ENCODE assay signal across 9 cellular contexts in genomic region chr1:222653178-222653827, GRCh38. TPM values are rescaled to one million over a fixed set of nuclear protein-coding genes. Genes with fewer than 3 reads are reported as not detected.
DNase-seq lines count a peak whose midpoint lies in the region; ATAC-seq lines count a peak whose summit lies in the region.
"Had no signal": no experiment of that assay in that cellular context is flagged by ENCODE, and none has a peak within 500 bp of the region (broad histone marks: within the 10 kb centered on the region; RNA-seq: fewer than 3 reads in every experiment).

No MANE protein-coding gene starts in this region.

- peak overlapping the region; percentile 99 for H3K27ac Mint-ChIP-seq in central memory CD8-positive, alpha-beta T cell (ENCODE audit: low read depth)

- H3K36me3 Mint-ChIP-seq in central memory CD8-positive, alpha-beta T cell (ENCODE audit: insufficient read depth): peaks cover 72% of the 10 kb centered on the region

- H3K27me3 Mint-ChIP-seq in central memory CD8-positive, alpha-beta T cell: no peaks in the 10 kb centered on the region

- H3K4me1 Mint-ChIP-seq in central memory CD8-positive, alpha-beta T cell: peaks cover 47% of the 10 kb centered on the region

- DNase-seq in central memory CD8-positive, alpha-beta T cell (ENCODE audit: low spot score in 2 of 2): no peak
- DNase-seq in G401 (ENCODE audit: low spot score) (no peak), NCI-H524 (lab: John Stamatoyannopoulos, UW) (no peak), NCI-H2081 treated with DMSO at 0.1 percent for 48 hours (lab: John Stamatoyannopoulos, UW) (no peak), NCI-H1930 (lab: John Stamatoyannopoulos, UW) (no peak)
- DNase-seq: NCI-H1105 treated with DMSO at 0.1 percent for 48 hours had no signal

- H3K9me3 Mint-ChIP-seq in central memory CD8-positive, alpha-beta T cell: no peaks in the 10 kb centered on the region

- ATAC-seq in GM18520 (IDR thresholded peaks at IDR 0.05; ENCODE audit: unreplicated experiment): peak; percentile 69
- ATAC-seq in GM21515 (IDR thresholded peaks at IDR 0.05; ENCODE audit: unreplicated experiment): peak; percentile 70
- ATAC-seq in HG03432 (IDR thresholded peaks at IDR 0.05; ENCODE audit: unreplicated experiment): peak; percentile 69
- no peak for ATAC-seq in central memory CD8-positive, alpha-beta T cell (replicated peaks; ENCODE audit: extremely low read depth, poor library complexity, severe bottlenecking)

- no peak overlapping the region for H3K4me3 Mint-ChIP-seq in central memory CD8-positive, alpha-beta T cell

- in situ Hi-C loops in G401 (cut with HindIII; ENCODE audit: low sequenced_read_pairs): no loop called here

RNA-seq across cellular contexts. Expression of gene MIA3, which starts 35.4 kb away (rescaled TPM):
- 8.1 and 14.8 TPM in 2 replicates for total RNA-seq in G401 (2014; rRNA removed; shearing (Covaris generic))

RNA-seq across cellular contexts. Expression of gene AIDA, which starts 59.0 kb away (rescaled TPM):
- 24.0 and 35.1 TPM in 2 replicates for total RNA-seq in G401 (2014; rRNA removed; shearing (Covaris generic))

RNA-seq across cellular contexts. Expression of gene BROX, which starts 59.1 kb away (rescaled TPM):
- total RNA-seq in G401 (2014; rRNA removed; shearing (Covaris generic)): 25.4 and 51.2 TPM in 2 replicates
